ENCODE assay signal across 18 cellular contexts in genomic region chr3:189099505-189100290, GRCh38.
A peak's percentile ranks its signal among the peaks of the same experiment; 100 is the strongest.
DNase-seq lines count a peak whose midpoint lies in the region; ATAC-seq and TF ChIP-seq lines count a peak whose summit lies in the region.
"Had no signal": no experiment of that assay in that cellular context is flagged by ENCODE, and none has a peak within 500 bp of the region (broad histone marks: within the 10 kb centered on the region; RNA-seq: fewer than 3 reads in every experiment).

No MANE protein-coding gene starts in this region.

- no peaks in the 10 kb centered on the region for H3K36me3 Mint-ChIP-seq in central memory CD8-positive, alpha-beta T cell (ENCODE audit: insufficient read depth)
- no peaks in the 10 kb centered on the region for H3K36me3 Mint-ChIP-seq in CD4-positive, alpha-beta T cell (ENCODE audit: low read depth)

- intact Hi-C loops in left cardiac atrium (cut with DNase I) = no loop called here
- intact Hi-C loops in psoas muscle (cut with DNase I) = no loop called here
- intact Hi-C loops in upper lobe of right lung (cut with DNase I) = no loop called here
- intact Hi-C loops in CD4-positive, alpha-beta T cell (cut with DNase I, micrococcal nuclease) = no loop called here

- CTCF ChIA-PET in CD4-positive, alpha-beta T cell (lab: Charles Lee) = interaction anchor here (0.6 kb wide), 1 partner anchor 1362 kb away, joined by 3 read pairs; no protein-coding TSS in a partner anchor

- peak overlapping the region; percentile 35 for H3K27ac Mint-ChIP-seq in central memory CD8-positive, alpha-beta T cell (ENCODE audit: low read depth)
- no peak overlapping the region for H3K27ac Mint-ChIP-seq in CD4-positive, alpha-beta T cell

- POLR2A ChIA-PET in CD4-positive, alpha-beta T cell (lab: Charles Lee) = no interaction called here

- no peak for DNase-seq in central memory CD8-positive, alpha-beta T cell (ENCODE audit: low spot score in 2 of 2)
- peak; percentile 39 for DNase-seq in left cardiac atrium
- peak; percentile 37 to 68 for DNase-seq in psoas muscle
- no peak for DNase-seq in upper lobe of right lung
- DNase-seq in glomerular visceral epithelial cell (ENCODE audit: extremely low spot score) = no peak
- DNase-seq in CD4-positive, alpha-beta T cell = no peak
- DNase-seq: activated naive CD4-positive, alpha-beta T cell; activated T-cell treated with anti-CD3 and anti-CD28 coated beads for 4 hours; anterior cingulate cortex; COR-L47; KBM-7; MV-4-11; NCI-H187; NCI-H345 had no signal

- H3K4me1 ChIP-seq in psoas muscle (peaks cover 17% of the 10 kb centered on the region), upper lobe of right lung (no peaks in the 10 kb centered on the region)
- H3K4me1 ChIP-seq: parathyroid adenoma, spleen had no signal

- H3K4me3 ChIP-seq in psoas muscle = peak overlapping the region; percentile 67
- peak overlapping the region; percentile 6 for H3K4me3 ChIP-seq in upper lobe of right lung
- H3K4me3 ChIP-seq: spleen had no signal

- no peak for ATAC-seq in central memory CD8-positive, alpha-beta T cell (replicated peaks; ENCODE audit: extremely low read depth, poor library complexity, severe bottlenecking)
- ATAC-seq in left cardiac atrium = peak; percentile 35 to 80
- peak; percentile 21 to 72 (median 48) for ATAC-seq in psoas muscle
- peak; percentile 16 for ATAC-seq in upper lobe of right lung
- no peak for ATAC-seq in GM21447 (IDR thresholded peaks at IDR 0.05; ENCODE audit: unreplicated experiment)
- no peak for ATAC-seq in CD4-positive, alpha-beta T cell (ENCODE audit: poor library complexity)
- ATAC-seq: HCT116 had no signal

- H3K36me3 ChIP-seq in psoas muscle (ENCODE audit: insufficient read depth in 1 of 2, low read depth in 1 of 2) (no peaks in the 10 kb centered on the region), upper lobe of right lung (no peaks in the 10 kb centered on the region)
- H3K36me3 ChIP-seq: spleen had no signal

- H3K27ac ChIP-seq in psoas muscle (peak overlapping the region; percentile 95), upper lobe of right lung (peak overlapping the region; percentile 67)
- H3K27ac ChIP-seq in CD4-positive, alpha-beta T cell (ENCODE audit: low read depth, low read length) = no peak overlapping the region
- H3K27ac ChIP-seq: parathyroid adenoma had no signal

- no peaks in the 10 kb centered on the region for H3K9me3 Mint-ChIP-seq in central memory CD8-positive, alpha-beta T cell
- no peaks in the 10 kb centered on the region for H3K9me3 Mint-ChIP-seq in CD4-positive, alpha-beta T cell

- 22 to 56% (median 31%) methylated on average over 12 of the region's 12 CpGs for WGBS in psoas muscle, 3 donors

- H3K4me1 Mint-ChIP-seq in central memory CD8-positive, alpha-beta T cell = no peaks in the 10 kb centered on the region
- H3K4me1 Mint-ChIP-seq in CD4-positive, alpha-beta T cell (ENCODE audit: low read depth) = no peaks in the 10 kb centered on the region

- H3K27me3 Mint-ChIP-seq in central memory CD8-positive, alpha-beta T cell = no peaks in the 10 kb centered on the region
- no peaks in the 10 kb centered on the region for H3K27me3 Mint-ChIP-seq in CD4-positive, alpha-beta T cell

- TF ChIP-seq CTCF in psoas muscle (IDR thresholded peaks at IDR 0.05) (no peak), upper lobe of right lung (IDR thresholded peaks at IDR 0.05) (no peak)
- TF ChIP-seq CTCF in CD4-positive, alpha-beta T cell (IDR thresholded peaks at IDR 0.05) = no peak

- no peaks in the 10 kb centered on the region for H3K9me3 ChIP-seq in psoas muscle
- no peaks in the 10 kb centered on the region for H3K9me3 ChIP-seq in upper lobe of right lung
- no peaks in the 10 kb centered on the region for H3K9me3 ChIP-seq in CD4-positive, alpha-beta T cell (ENCODE audit: control insufficient read depth, low read length)
- H3K9me3 ChIP-seq: spleen had no signal

- H3K27me3 ChIP-seq in psoas muscle (ENCODE audit: insufficient read depth in 3 of 3, low read length in 2 of 3) (no peaks in the 10 kb centered on the region), upper lobe of right lung (no peaks in the 10 kb centered on the region)
- H3K27me3 ChIP-seq in CD4-positive, alpha-beta T cell (ENCODE audit: control insufficient read depth, insufficient read depth, low read length) = no peaks in the 10 kb centered on the region
- H3K27me3 ChIP-seq: spleen had no signal

- H3K4me3 Mint-ChIP-seq in central memory CD8-positive, alpha-beta T cell = no peak overlapping the region
- no peak overlapping the region for H3K4me3 Mint-ChIP-seq in CD4-positive, alpha-beta T cell

Comparison
In these comparisons a context has a peak if more than half of its experiments do, and no peak if none do; other contexts are left out.
1. ATAC-seq: peak in left cardiac atrium (2 of 2), psoas muscle (4 of 4) and upper lobe of right lung (single experiment); none in central memory CD8-positive, alpha-beta T cell (single experiment), GM21447 (single experiment) and CD4-positive, alpha-beta T cell (single experiment).
2. DNase-seq: peak in left cardiac atrium (single experiment) and psoas muscle (2 of 2); none in central memory CD8-positive, alpha-beta T cell (0 of 2), upper lobe of right lung (single experiment), glomerular visceral epithelial cell (single experiment) and CD4-positive, alpha-beta T cell (0 of 10).